Comparison of ENCODE assay signal across 14 cellular contexts in genomic region chr12:109727039-109727723, GRCh38. TPM values are rescaled to one million over a fixed set of nuclear protein-coding genes. Genes with fewer than 3 reads are reported as not detected.
A peak's percentile ranks its signal among the peaks of the same experiment; 100 is the strongest.
DNase-seq lines count a peak whose midpoint lies in the region; ATAC-seq and TF ChIP-seq lines count a peak whose summit lies in the region.
"Had no signal": no experiment of that assay in that cellular context is flagged by ENCODE, and none has a peak within 500 bp of the region (broad histone marks: within the 10 kb centered on the region; RNA-seq: fewer than 3 reads in every experiment).

No MANE protein-coding gene starts in this region.

- no peak overlapping the region for H4K91ac ChIP-seq in H9 (ENCODE audit: insufficient read length, low read depth, low read length)

- TF ChIP-seq POLR2A in adrenal gland (IDR thresholded peaks at IDR 0.05): no peak

- no peak overlapping the region for H2AK5ac ChIP-seq in H9 (ENCODE audit: insufficient read length, low read length)

- no peak overlapping the region for H3K23ac ChIP-seq in H9 (ENCODE audit: insufficient read length, low read depth, low read length)

- no peak overlapping the region for H4K8ac ChIP-seq in H9 (replicated peaks; ENCODE audit: insufficient read length, low read depth, low read length)

- peak; percentile 29 for DNase-seq in H9
- DNase-seq in adrenal gland: peak in 4 of 7 donors; percentile 36 to 69 (median 46)
- DNase-seq in right cardiac atrium: peak; percentile 43 to 59 (median 55)
- DNase-seq in psoas muscle: peak; percentile 16 to 41
- DNase-seq in AG08395 (ENCODE audit: low spot score): no peak
- DNase-seq in stimulated activated CD4-positive, alpha-beta T cell treated with anti-CD3 and anti-CD28 coated beads, Interleukin-4, amount 100 ng/mL, for 4 hours: no peak
- DNase-seq in effector CD8-positive, alpha-beta T cell (lab: John Stamatoyannopoulos, UW): no peak
- DNase-seq: activated CD8-positive, alpha-beta memory T cell treated with anti-CD3 and anti-CD28 coated beads for 24 hours; effector memory CD4-positive, alpha-beta T cell; GOT3; T-helper 2 cell had no signal

- H3K36me3 Mint-ChIP-seq in H9 (ENCODE audit: insufficient read depth in 1 of 3, low read depth in 3 of 3): no peaks in the 10 kb centered on the region
- H3K36me3 Mint-ChIP-seq: activated naive CD4-positive, alpha-beta T cell treated with anti-CD3 and anti-CD28 coated beads, Interleukin-2, amount 50 U/mL, for 72 hours; CD8-positive, alpha-beta memory T cell had no signal

- H3K9me3 Mint-ChIP-seq in H9: no peaks in the 10 kb centered on the region; a peak in 1 of 5 replicates
- H3K9me3 Mint-ChIP-seq: activated naive CD4-positive, alpha-beta T cell treated with anti-CD3 and anti-CD28 coated beads, Interleukin-2, amount 50 U/mL, for 72 hours; CD8-positive, alpha-beta memory T cell had no signal

- H3K9ac ChIP-seq in H9 (ENCODE audit: extremely low read depth, insufficient read length, low read length): no peak overlapping the region

- H4K20me1 ChIP-seq in H9 (ENCODE audit: control insufficient read depth, insufficient read depth, insufficient read length): no peaks in the 10 kb centered on the region

- H2BK20ac ChIP-seq in H9 (ENCODE audit: low read depth, low read length, poor library complexity, severe bottlenecking): no peak overlapping the region

- peaks cover 2 to 21% of the 10 kb centered on the region in 2 experiments for H3K4me1 Mint-ChIP-seq in H9
- H3K4me1 Mint-ChIP-seq: CD8-positive, alpha-beta memory T cell had no signal

- TF ChIP-seq CTCF in H9 (conservative IDR thresholded peaks at IDR 0.05) (no peak), adrenal gland (IDR thresholded peaks at IDR 0.05) (no peak), psoas muscle (IDR thresholded peaks at IDR 0.05) (no peak)

- no peak overlapping the region for H3K4me3 Mint-ChIP-seq in H9

- H3T11ph ChIP-seq in H9 (ENCODE audit: low read length): no peak overlapping the region

- no peaks in the 10 kb centered on the region for H3K79me2 ChIP-seq in H9 (ENCODE audit: insufficient read depth, low read length)

- no peak overlapping the region for H3K18ac ChIP-seq in H9 (ENCODE audit: insufficient read length, low read depth, low read length)

- H3K56ac ChIP-seq in H9 (ENCODE audit: insufficient read length, low read depth, low read length): no peak overlapping the region

- ATAC-seq in right cardiac atrium (peak; percentile 4 to 10), psoas muscle (no peak), HG03460 (IDR thresholded peaks at IDR 0.05; ENCODE audit: unreplicated experiment) (no peak)
- ATAC-seq: activated naive CD4-positive, alpha-beta T cell treated with anti-CD3 and anti-CD28 coated beads, Interleukin-2, amount 50 U/mL, for 72 hours had no signal

- no peak overlapping the region for H3K4ac ChIP-seq in H9 (ENCODE audit: low read depth, low read length)

- H3K9me3 ChIP-seq in H9 (ENCODE audit: control insufficient read depth, low read depth, low read length) (no peaks in the 10 kb centered on the region), adrenal gland (replicated peaks in 1 of 3) (no peaks in the 10 kb centered on the region), right cardiac atrium (ENCODE audit: control insufficient read depth, low read length) (no peaks in the 10 kb centered on the region), psoas muscle (no peaks in the 10 kb centered on the region)

- no peaks in the 10 kb centered on the region for H3K36me3 ChIP-seq in adrenal gland (replicated peaks in 1 of 2)
- H3K36me3 ChIP-seq in psoas muscle (ENCODE audit: insufficient read depth in 1 of 2, low read depth in 1 of 2): no peaks in the 10 kb centered on the region

- no peak overlapping the region for H4K5ac ChIP-seq in H9 (ENCODE audit: insufficient read length, low read depth, low read length)

- H2BK12ac ChIP-seq in H9 (ENCODE audit: insufficient read length, low read depth, low read length): no peak overlapping the region

- peaks cover 1% of the 10 kb centered on the region; the same call in 1 of the 2 replicates for H3K27me3 Mint-ChIP-seq in H9 (ENCODE audit: low read depth)

- no peak overlapping the region for H2AFZ ChIP-seq in H9 (ENCODE audit: low read length)

- no peak overlapping the region for H2BK120ac ChIP-seq in H9 (ENCODE audit: low read depth, low read length, poor library complexity, severe bottlenecking)

- H2BK15ac ChIP-seq in H9 (ENCODE audit: low read depth, low read length): no peak overlapping the region

- H3K27me3 ChIP-seq in H9 (ENCODE audit: insufficient read depth, low read length): no peaks in the 10 kb centered on the region
- no peaks in the 10 kb centered on the region for H3K27me3 ChIP-seq in adrenal gland
- H3K27me3 ChIP-seq in right cardiac atrium (ENCODE audit: control insufficient read depth, insufficient read depth): no peaks in the 10 kb centered on the region
- H3K27me3 ChIP-seq in psoas muscle (ENCODE audit: insufficient read depth in 3 of 3, low read length in 2 of 3): no peaks in the 10 kb centered on the region

- H3K4me3 ChIP-seq in adrenal gland (no peak overlapping the region), right cardiac atrium (ENCODE audit: low read length) (no peak overlapping the region), psoas muscle (no peak overlapping the region)

- no CpG with 5 or more reads among the region's 18 CpGs for WGBS in H9 (ENCODE audit: extremely low coverage, insufficient read length, low lambda C conversion rate)
- WGBS in adrenal gland, 4 donors: 57 to 72% (median 67%) methylated on average over 5 to 18 of the region's 18 CpGs
- WGBS in right cardiac atrium: 64% methylated on average over 18 of the region's 18 CpGs
- 47 to 61% (median 52%) methylated on average over 18 of the region's 18 CpGs for WGBS in psoas muscle, 3 donors

- no peaks in the 10 kb centered on the region for H3K23me2 ChIP-seq in H9 (ENCODE audit: insufficient read length, low read depth, low read length, poor library complexity, severe bottlenecking)

- no peak overlapping the region for H3K4me2 ChIP-seq in H9 (ENCODE audit: insufficient read depth, insufficient read length, low read length)

- H3K27ac Mint-ChIP-seq in H9: no peak overlapping the region; a peak in 1 of 7 replicates

- no peaks in the 10 kb centered on the region for H3K4me1 ChIP-seq in H9 (ENCODE audit: insufficient read depth, low read length)
- H3K4me1 ChIP-seq in adrenal gland (replicated peaks in 1 of 2): peaks cover 27 to 42% of the 10 kb centered on the region in 2 donors
- H3K4me1 ChIP-seq in right cardiac atrium (ENCODE audit: control insufficient read depth, insufficient read depth, low read length): no peaks in the 10 kb centered on the region
- H3K4me1 ChIP-seq in psoas muscle: peaks cover 27% of the 10 kb centered on the region

- no peak overlapping the region for H2BK5ac ChIP-seq in H9 (ENCODE audit: insufficient read length, low read length)

- no peak overlapping the region for H3K14ac ChIP-seq in H9 (ENCODE audit: insufficient read depth, low read length)

- intact Hi-C loops in adrenal gland (cut with DNase I): no loop called here
- intact Hi-C loops in right cardiac atrium (cut with DNase I): no loop called here
- intact Hi-C loops in psoas muscle (cut with DNase I): no loop called here

- no peaks in the 10 kb centered on the region for H3K79me1 ChIP-seq in H9 (ENCODE audit: insufficient read depth, low read depth, low read length, poor library complexity, severe bottlenecking)

- no peak overlapping the region for H3K27ac ChIP-seq in H9 (ENCODE audit: insufficient read length, low read depth, low read length)
- H3K27ac ChIP-seq in adrenal gland: peak overlapping the region in 3 of 5 donors; percentile 13 to 34 (median 29)
- H3K27ac ChIP-seq in right cardiac atrium (ENCODE audit: low read length): no peak overlapping the region
- H3K27ac ChIP-seq in psoas muscle: no peak overlapping the region

RNA-seq across cellular contexts. Expression of gene FAM222A, which starts 13.6 kb away (rescaled TPM):
- total RNA-seq in H9 (2021) (2.8 and 3.2 TPM in 2 replicates), adrenal gland (10 to 100 TPM; 15.2 to 57.8 (median 27.1) TPM), right cardiac atrium (10 to 100 TPM in 2 of 4 donors, 1 to 10 TPM in 2; 9.3 to 16.4 (median 10.0) TPM), psoas muscle (1 to 10 TPM; 1.8 to 6.1 (median 5.5) TPM)
- polyA plus RNA-seq in adrenal gland (10 to 100 TPM in 2 of 3 donors, 1 to 10 TPM in 1; 9.2 to 36.7 (median 11.7) TPM), right cardiac atrium (14.8 TPM), psoas muscle (10 to 100 TPM in 1 of 3 donors, 1 to 10 TPM in 1, under 1 TPM in 1; 0.59 to 15.8 (median 3.3) TPM)

Comparison
In these comparisons a context has a peak if more than half of its experiments do, and no peak if none do; other contexts are left out.
1. DNase-seq: peak in H9 (single experiment), adrenal gland (4 of 7), right cardiac atrium (3 of 3) and psoas muscle (2 of 2); none in AG08395 (single experiment), stimulated activated CD4-positive, alpha-beta T cell treated with anti-CD3 and anti-CD28 coated beads, Interleukin-4, amount 100 ng/mL, for 4 hours (0 of 2) and effector CD8-positive, alpha-beta T cell (single experiment).
2. H3K27ac ChIP-seq: peak in adrenal gland (3 of 5); none in H9 (single experiment), right cardiac atrium (single experiment) and psoas muscle (single experiment).
3. ATAC-seq: peak in right cardiac atrium (2 of 2); none in psoas muscle (0 of 4) and HG03460 (single experiment).